8 cellular contexts compared by ENCODE assay signal in genomic region chr17:48892940-48893645, GRCh38. TPM values are rescaled to one million over a fixed set of nuclear protein-coding genes. Genes with fewer than 3 reads are reported as not detected.
DNase-seq lines count a peak whose midpoint lies in the region; ATAC-seq and TF ChIP-seq lines count a peak whose summit lies in the region.

No MANE protein-coding gene starts in this region.

- H3K36me3 ChIP-seq in neural progenitor cell = no peaks in the 10 kb centered on the region

- DNase-seq in NCI-H69 (lab: John Stamatoyannopoulos, UW) (peak; percentile 73), neural progenitor cell (ENCODE audit: low spot score) (no peak), cerebellum (ENCODE audit: low spot score) (no peak), Ammon's horn (ENCODE audit: low spot score) (no peak), ecto neural progenitor cell (ENCODE audit: low spot score) (no peak)
- no peak for DNase-seq in effector memory CD8-positive, alpha-beta T cell

- H3K36me3 Mint-ChIP-seq in effector memory CD8-positive, alpha-beta T cell (ENCODE audit: insufficient read depth) = peaks cover 21% of the 10 kb centered on the region
- H3K36me3 Mint-ChIP-seq in neural progenitor cell = peaks cover 4% of the 10 kb centered on the region

- H3K4me3 Mint-ChIP-seq in effector memory CD8-positive, alpha-beta T cell = peak overlapping the region; percentile 80 to 86
- H3K4me3 Mint-ChIP-seq in neural progenitor cell = peak overlapping the region; percentile 89

- H3F3A ChIP-seq in neural progenitor cell (ENCODE audit: low read depth) = peaks cover 16% of the 10 kb centered on the region

- no peak overlapping the region for H3K27ac ChIP-seq in neural progenitor cell

- no peaks in the 10 kb centered on the region for H3K9me3 Mint-ChIP-seq in effector memory CD8-positive, alpha-beta T cell
- no peaks in the 10 kb centered on the region for H3K9me3 Mint-ChIP-seq in neural progenitor cell

- no peaks in the 10 kb centered on the region for H3K27me3 ChIP-seq in neural progenitor cell

- H3K4me3 ChIP-seq in GM08714 (ENCODE audit: low read length) (peak overlapping the region; percentile 89), neural progenitor cell (peak overlapping the region; percentile 69)

- H3K9me3 ChIP-seq in neural progenitor cell (ENCODE audit: low read depth) = no peaks in the 10 kb centered on the region

- H3K27ac Mint-ChIP-seq in effector memory CD8-positive, alpha-beta T cell = peak overlapping the region; percentile 91 to 97
- peak overlapping the region; percentile 48 for H3K27ac Mint-ChIP-seq in neural progenitor cell

- no peaks in the 10 kb centered on the region for H4K20me1 ChIP-seq in neural progenitor cell (ENCODE audit: low read depth)

- TF ChIP-seq CTCF in neural progenitor cell (IDR thresholded peaks at IDR 0.05) = no peak

- no peaks in the 10 kb centered on the region for H3K27me3 Mint-ChIP-seq in effector memory CD8-positive, alpha-beta T cell
- H3K27me3 Mint-ChIP-seq in neural progenitor cell (ENCODE audit: insufficient read depth, low read depth) = no peaks in the 10 kb centered on the region

- H3K9ac ChIP-seq in neural progenitor cell = peak overlapping the region; percentile 48

- no peak overlapping the region for H2AFZ ChIP-seq in neural progenitor cell (replicated peaks)

- H3K79me2 ChIP-seq in neural progenitor cell (ENCODE audit: low read depth) = peaks cover 15% of the 10 kb centered on the region

- ATAC-seq in effector memory CD8-positive, alpha-beta T cell (replicated peaks) = no peak
- no peak for ATAC-seq in HG03095 (IDR thresholded peaks at IDR 0.05; ENCODE audit: unreplicated experiment)

- H3K4me1 ChIP-seq in neural progenitor cell = peaks cover 4% of the 10 kb centered on the region

- H3K4me1 Mint-ChIP-seq in effector memory CD8-positive, alpha-beta T cell (ENCODE audit: low read depth in 2 of 2) = peaks cover 14 to 23% of the 10 kb centered on the region in 2 donors
- peaks cover 14% of the 10 kb centered on the region for H3K4me1 Mint-ChIP-seq in neural progenitor cell

- peak overlapping the region; percentile 92 for H3K4me2 ChIP-seq in neural progenitor cell

RNA-seq across cellular contexts. Expression of gene ATP5MC1, which starts 0.5 kb away (rescaled TPM):
- total RNA-seq in neural progenitor cell (ENCODE audit: low replicate concordance) = 29.4 and 51.7 TPM in 2 replicates
- 32.7 TPM for total RNA-seq in cerebellum

RNA-seq across cellular contexts. Expression of gene UBE2Z, which starts 15.1 kb away (rescaled TPM):
- total RNA-seq in neural progenitor cell (ENCODE audit: low replicate concordance) (45.5 and 57.9 TPM in 2 replicates), cerebellum (45.6 TPM)

RNA-seq across cellular contexts. Expression of gene SNF8, which starts 51.5 kb away (rescaled TPM):
- total RNA-seq in neural progenitor cell (ENCODE audit: low replicate concordance) = 93.0 and 103 TPM in 2 replicates
- 28.9 TPM for total RNA-seq in cerebellum
